13 cellular contexts compared by ENCODE assay signal in the genomic region with DNA sequence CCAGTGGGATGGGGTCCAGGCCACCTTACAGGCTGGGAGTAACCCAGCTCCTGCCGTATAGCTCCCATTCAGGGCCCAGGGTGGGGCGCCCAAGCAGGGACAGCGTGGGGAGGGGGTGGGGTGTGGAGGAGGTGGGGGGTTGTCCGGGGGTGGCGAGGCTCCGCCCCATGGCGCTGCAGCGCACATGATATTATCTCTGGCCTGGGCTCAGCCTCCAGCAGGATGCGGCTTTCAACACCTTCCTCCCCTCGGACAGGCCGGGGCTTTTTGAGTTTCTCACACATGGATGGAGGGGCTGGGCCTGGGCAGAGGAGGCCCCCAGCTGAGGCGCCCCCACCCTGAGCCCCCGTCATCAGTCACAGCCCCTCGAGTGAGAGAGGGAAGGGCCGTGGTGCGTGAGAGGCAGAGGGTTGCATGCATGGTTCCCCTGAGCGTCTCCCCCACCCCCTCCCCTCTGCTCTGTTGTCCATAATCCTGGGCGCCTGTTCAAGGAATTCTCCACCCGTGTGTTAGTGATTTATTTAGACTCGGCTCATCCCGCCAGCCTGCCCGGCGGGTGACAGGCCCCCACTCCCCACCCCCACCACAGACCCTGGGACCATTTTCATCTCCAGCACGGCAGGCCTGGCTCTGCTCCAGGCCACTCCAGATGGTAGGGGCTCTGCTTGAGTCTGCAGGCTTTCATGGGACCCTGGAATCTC. TPM values are rescaled to one million over a fixed set of nuclear protein-coding genes. Genes with fewer than 3 reads are reported as not detected.
DNase-seq lines count a peak whose midpoint lies in the region; ATAC-seq and TF ChIP-seq lines count a peak whose summit lies in the region.
"Had no signal": no experiment of that assay in that cellular context is flagged by ENCODE, and none has a peak within 500 bp of the region (broad histone marks: within the 10 kb centered on the region; RNA-seq: fewer than 3 reads in every experiment).

No MANE protein-coding gene starts in this region.

- peaks cover 8% of the 10 kb centered on the region for H3K27me3 ChIP-seq in fibroblast of lung (ENCODE audit: control insufficient read depth, insufficient read depth, low read length)
- peaks cover 8% of the 10 kb centered on the region for H3K27me3 ChIP-seq in osteoblast (ENCODE audit: insufficient read depth, low read length)

- H3K4me2 ChIP-seq in fibroblast of lung (ENCODE audit: extremely low read depth, insufficient read depth, low read length) (peak overlapping the region; percentile 13), osteoblast (ENCODE audit: insufficient read depth, low read length) (no peak overlapping the region)
- H3K4me2 ChIP-seq: PC-9 had no signal

- H3K27ac ChIP-seq in fibroblast of lung (ENCODE audit: insufficient read depth, low read length) = no peak overlapping the region
- no peak overlapping the region for H3K27ac ChIP-seq in osteoblast (ENCODE audit: low read depth, low read length)
- H3K27ac ChIP-seq: PC-9, thoracic aorta had no signal

- no peak overlapping the region for H3K4me3 Mint-ChIP-seq in type B pancreatic cell
- H3K4me3 Mint-ChIP-seq: activated T-cell treated with anti-CD3 and anti-CD28 coated beads, Interleukin-2, amount 50 U/mL, for 4 hours had no signal

- peaks cover 5% of the 10 kb centered on the region for H3K27me3 Mint-ChIP-seq in type B pancreatic cell

- ATAC-seq in GM21526 (IDR thresholded peaks at IDR 0.05; ENCODE audit: low FRiP score, unreplicated experiment) = no peak
- ATAC-seq: activated T-cell treated with anti-CD3 and anti-CD28 coated beads, Interleukin-2, amount 50 U/mL, for 4 hours had no signal

- H3K4me1 ChIP-seq in fibroblast of lung (ENCODE audit: control insufficient read depth, extremely low read depth, insufficient read depth, low read length) = peaks cover 2% of the 10 kb centered on the region
- H3K4me1 ChIP-seq in osteoblast (ENCODE audit: insufficient read depth, low read length) = no peaks in the 10 kb centered on the region

- peaks cover 11% of the 10 kb centered on the region for H3K4me1 Mint-ChIP-seq in type B pancreatic cell (ENCODE audit: unreplicated experiment)

- H3K36me3 ChIP-seq in fibroblast of lung (ENCODE audit: control insufficient read depth, insufficient read depth, low read length) (no peaks in the 10 kb centered on the region), osteoblast (ENCODE audit: insufficient read depth, low read length) (no peaks in the 10 kb centered on the region)
- H3K36me3 ChIP-seq: thoracic aorta had no signal

- no peaks in the 10 kb centered on the region for H3K36me3 Mint-ChIP-seq in type B pancreatic cell

- H3K9me3 ChIP-seq in fibroblast of lung (ENCODE audit: control insufficient read depth, insufficient read depth, low read depth, low read length) (no peaks in the 10 kb centered on the region), osteoblast (ENCODE audit: low read depth, low read length) (no peaks in the 10 kb centered on the region)
- H3K9me3 ChIP-seq: thoracic aorta had no signal

- H3K79me2 ChIP-seq in fibroblast of lung (ENCODE audit: control insufficient read depth, insufficient read depth, low read length) (no peaks in the 10 kb centered on the region), osteoblast (ENCODE audit: insufficient read depth, low read length) (no peaks in the 10 kb centered on the region)

- no peak overlapping the region for H3K27ac Mint-ChIP-seq in type B pancreatic cell

- H3K9me3 Mint-ChIP-seq in type B pancreatic cell = no peaks in the 10 kb centered on the region
- H3K9me3 Mint-ChIP-seq: activated T-cell treated with anti-CD3 and anti-CD28 coated beads, Interleukin-2, amount 50 U/mL, for 4 hours had no signal

- H3K4me3 ChIP-seq in fibroblast of lung (replicated peaks in 1 of 4; ENCODE audit: control extremely low read depth in 1 of 4, insufficient read depth in 1 of 4, low read depth in 3 of 4, low read length in 4 of 4) = no peak overlapping the region
- H3K4me3 ChIP-seq in osteoblast (ENCODE audit: insufficient read depth, low read length) = no peak overlapping the region
- H3K4me3 ChIP-seq: PC-9, thoracic aorta had no signal

- H4K20me1 ChIP-seq in fibroblast of lung (ENCODE audit: control insufficient read depth, extremely low read depth, insufficient read depth, low read length) (no peaks in the 10 kb centered on the region), osteoblast (ENCODE audit: insufficient read depth, low read length) (no peaks in the 10 kb centered on the region)

- H2AFZ ChIP-seq in fibroblast of lung (ENCODE audit: low read length) (no peak overlapping the region), osteoblast (ENCODE audit: low read length) (no peak overlapping the region)
- H2AFZ ChIP-seq: PC-9 had no signal

- peak; percentile 50 for DNase-seq in EH (ENCODE audit: low read depth)
- DNase-seq in NCI-H446 (lab: John Stamatoyannopoulos, UW) = peak; percentile 71 to 87
- DNase-seq in fibroblast of lung (ENCODE audit: low read depth in 2 of 2) = no peak
- DNase-seq in osteoblast (ENCODE audit: insufficient read length, low spot score, missing footprints) = peak; percentile 95
- DNase-seq in NCI-H774 (lab: John Stamatoyannopoulos, UW) = no peak
- DNase-seq in type B pancreatic cell (ENCODE audit: extremely low spot score, unreplicated experiment) = no peak
- DNase-seq in ecto neural progenitor cell (ENCODE audit: low spot score) = no peak
- DNase-seq: activated T-cell treated with anti-CD3 and anti-CD28 coated beads, Interleukin-2, amount 50 U/mL, for 4 hours; cerebellar nuclear complex; DND-41; PC-9 had no signal

- no peak overlapping the region for H3K9ac ChIP-seq in fibroblast of lung (ENCODE audit: insufficient read depth, low read length)

- TF ChIP-seq CTCF in fibroblast of lung (conservative IDR thresholded peaks at IDR 0.05 in 1 of 2, IDR thresholded peaks at IDR 0.05 in 1 of 2; ENCODE audit: low read depth in 1 of 2, low read length in 2 of 2) = no peak
- no peak for TF ChIP-seq CTCF in osteoblast (IDR thresholded peaks at IDR 0.05; ENCODE audit: extremely low read depth, low read depth, low read length)
- TF ChIP-seq CTCF in type B pancreatic cell (conservative IDR thresholded peaks at IDR 0.05) = no peak

RNA-seq across cellular contexts. Expression of gene WNT11, which starts 44.9 kb away (rescaled TPM):
- 0.33 and 0.51 TPM in 2 replicates for total RNA-seq in fibroblast of lung
- polyA plus RNA-seq in fibroblast of lung = 0.06 and 0.07 TPM in 2 replicates
- polyA plus RNA-seq in fibroblast of lung (2012) = 0.13 and 0.18 TPM in 2 replicates
- polyA minus RNA-seq in fibroblast of lung (ENCODE audit: low replicate concordance) = not detected in 2 replicates
- under 0.01 and 0.36 TPM in 2 replicates for total RNA-seq in osteoblast
- 18.2 and 25.9 TPM in 2 replicates for total RNA-seq in type B pancreatic cell (ENCODE audit: low replicate concordance)
- total RNA-seq: PC-9 had no signal

Comparison
In these comparisons a context has a peak if more than half of its experiments do, and no peak if none do; other contexts are left out.
1. DNase-seq: peak in EH (single experiment), NCI-H446 (2 of 2) and osteoblast (single experiment); none in fibroblast of lung (0 of 2), NCI-H774 (single experiment), type B pancreatic cell (single experiment) and ecto neural progenitor cell (single experiment).
2. RNA of gene WNT11, which starts 44.9 kb away (total RNA-seq): 18.2 to 25.9 TPM in type B pancreatic cell; under 0.01 to 0.36 TPM in osteoblast and 0.33 to 0.51 TPM in fibroblast of lung; every median in the first group is over 10 times any median in the second.